In genomic region chr17:7336240-7337175, GRCh38 we compare ENCODE assay signal across 8 cellular contexts. TPM values are rescaled to one million over a fixed set of nuclear protein-coding genes. Genes with fewer than 3 reads are reported as not detected.
DNase-seq lines count a peak whose midpoint lies in the region; ATAC-seq, FAIRE-seq and TF ChIP-seq lines count a peak whose summit lies in the region.

A gene with protein sequence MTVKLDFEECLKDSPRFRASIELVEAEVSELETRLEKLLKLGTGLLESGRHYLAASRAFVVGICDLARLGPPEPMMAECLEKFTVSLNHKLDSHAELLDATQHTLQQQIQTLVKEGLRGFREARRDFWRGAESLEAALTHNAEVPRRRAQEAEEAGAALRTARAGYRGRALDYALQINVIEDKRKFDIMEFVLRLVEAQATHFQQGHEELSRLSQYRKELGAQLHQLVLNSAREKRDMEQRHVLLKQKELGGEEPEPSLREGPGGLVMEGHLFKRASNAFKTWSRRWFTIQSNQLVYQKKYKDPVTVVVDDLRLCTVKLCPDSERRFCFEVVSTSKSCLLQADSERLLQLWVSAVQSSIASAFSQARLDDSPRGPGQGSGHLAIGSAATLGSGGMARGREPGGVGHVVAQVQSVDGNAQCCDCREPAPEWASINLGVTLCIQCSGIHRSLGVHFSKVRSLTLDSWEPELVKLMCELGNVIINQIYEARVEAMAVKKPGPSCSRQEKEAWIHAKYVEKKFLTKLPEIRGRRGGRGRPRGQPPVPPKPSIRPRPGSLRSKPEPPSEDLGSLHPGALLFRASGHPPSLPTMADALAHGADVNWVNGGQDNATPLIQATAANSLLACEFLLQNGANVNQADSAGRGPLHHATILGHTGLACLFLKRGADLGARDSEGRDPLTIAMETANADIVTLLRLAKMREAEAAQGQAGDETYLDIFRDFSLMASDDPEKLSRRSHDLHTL (plus strand): TSS chr17:7336529. CDS start chr17:7336735, 206 bp downstream.

- peaks cover 2% of the 10 kb centered on the region for H3K27me3 Mint-ChIP-seq in glutamatergic neuron (ENCODE audit: unreplicated experiment)

- H3K9me3 ChIP-seq in H1 (ENCODE audit: insufficient read depth in 2 of 2, low read depth in 1 of 2, low read length in 1 of 2): no peaks in the 10 kb centered on the region

- H3K18ac ChIP-seq in H1 (ENCODE audit: extremely low read depth, low read length): peak within 1 kb of the TSS; percentile 72

- peaks cover 3 to 16% (median 14%) of the 10 kb centered on the region in 4 experiments for H3K4me1 ChIP-seq in H1 (replicated peaks in 1 of 4; ENCODE audit: control insufficient read depth in 3 of 4, insufficient read depth in 4 of 4, low read length in 3 of 4)

- POLR2A ChIA-PET in H1 (lab: Charles Lee; ENCODE audit: partially characterized antibody): interaction anchor here (0.7 to 6.9 kb wide), 28 partner anchors 10 to 247 kb away, joined by 3 to 93 read pairs (median 5); partner anchors contain the start of genes GPS2, KCTD11, MPDU1 and NEURL4

- H3K9me3 Mint-ChIP-seq in glutamatergic neuron (ENCODE audit: unreplicated experiment): peaks cover 2% of the 10 kb centered on the region

- peak within 1 kb of the TSS; percentile 59 to 82 for H3K4me2 ChIP-seq in H1 (ENCODE audit: insufficient read depth in 1 of 2, low read depth in 2 of 2, low read length in 2 of 2)

- H2BK12ac ChIP-seq in H1 (ENCODE audit: low read depth, low read length): peak within 1 kb of the TSS; percentile 77; the same call in 1 of the 2 replicates

- H3K79me2 ChIP-seq in H1 (ENCODE audit: control insufficient read depth in 1 of 2, insufficient read depth in 2 of 2, low read length in 2 of 2): no peaks in the 10 kb centered on the region

- H4K5ac ChIP-seq in H1 (ENCODE audit: insufficient read length, low read depth, low read length): peak within 1 kb of the TSS; percentile 87

- DNase-seq in activated CD4-positive, CD25-positive, alpha-beta regulatory T cell treated with anti-CD3 and anti-CD28 coated beads, Interleukin-2, amount 50 U/mL, for 16 hours (ENCODE audit: low read depth, low spot score): peak; percentile 69
- DNase-seq in H1 (ENCODE audit: low read depth in 1 of 2, low spot score in 2 of 2) (peak; percentile 44 to 79), glutamatergic neuron (no peak)
- peak; percentile 61 to 83 (median 83) for DNase-seq in stimulated activated CD4-positive, alpha-beta T cell treated with anti-CD3 and anti-CD28 coated beads, Interleukin-12 subunit alpha, Interleukin-12 subunit beta, amount 100 ng/mL, for 48 hours (ENCODE audit: low read depth in 2 of 3, low spot score in 1 of 3)

- H2BK20ac ChIP-seq in H1 (ENCODE audit: low read length): peak within 1 kb of the TSS; percentile 98

- 0 out of 2 replicates have a peak within 1 kb of the TSS, but pooled peaks have one; percentile 6 for H2AFZ ChIP-seq in H1 (ENCODE audit: low read length)

- CTCF ChIA-PET in H1 (lab: Charles Lee; ENCODE audit: partially characterized antibody): interaction anchor here (0.8 to 6.0 kb wide), 16 partner anchors 9 to 296 kb away, joined by 3 to 82 read pairs (median 6); partner anchors contain the start of genes KCTD11, SLC2A4, SOX15 and TMEM95

- no peak within 1 kb of the TSS for H3K27ac Mint-ChIP-seq in glutamatergic neuron (ENCODE audit: unreplicated experiment)

- H2BK5ac ChIP-seq in H1 (ENCODE audit: low read depth, low read length): peak within 1 kb of the TSS; percentile 82

- no peak within 1 kb of the TSS for H3K14ac ChIP-seq in H1 (ENCODE audit: insufficient read length)

- 34% methylated on average over 17 of the region's 17 CpGs; no CpG with 5 or more reads in 1 of the 2 experiments for WGBS in H1 (ENCODE audit: extremely low coverage in 1 of 2, insufficient coverage in 1 of 2, insufficient read length in 1 of 2, insufficient replicate concordance in 2 of 2, low coverage in 1 of 2, low lambda C conversion rate in 2 of 2, missing lambda C conversion rate in 1 of 2), 2 experiments

- peak in 1 of 2 experiments; percentile 32; a peak in 2 of 3 replicates for TF ChIP-seq POLR2A in H1 (IDR thresholded peaks at IDR 0.05; ENCODE audit: control extremely low read depth in 1 of 2, low read depth in 2 of 2, low read length in 2 of 2)

- no peaks in the 10 kb centered on the region for H4K20me1 ChIP-seq in H1 (replicated peaks in 1 of 2; ENCODE audit: control insufficient read depth in 1 of 2, insufficient read depth in 2 of 2, low read length in 2 of 2)

- no peaks in the 10 kb centered on the region for H3K36me3 ChIP-seq in H1 (ENCODE audit: control insufficient read depth in 2 of 4, insufficient read depth in 4 of 4, low read length in 3 of 4)

- H3K23ac ChIP-seq in H1 (ENCODE audit: insufficient read length): no peak within 1 kb of the TSS

- peak within 1 kb of the TSS; percentile 78 for H2BK120ac ChIP-seq in H1 (replicated peaks; ENCODE audit: low read depth, low read length)

- peak in 1 of 2 experiments; percentile 52; a peak in 1 of 3 replicates for TF ChIP-seq EP300 in H1 (IDR thresholded peaks at IDR 0.05; ENCODE audit: borderline replicate concordance in 1 of 2, low read depth in 2 of 2, low read length in 2 of 2)

- H3K79me1 ChIP-seq in H1 (ENCODE audit: low read depth, low read length): no peaks in the 10 kb centered on the region

- H3K9ac ChIP-seq in H1 (replicated peaks in 1 of 4; ENCODE audit: extremely low read depth in 1 of 4, low read depth in 3 of 4, low read length in 3 of 4): peak within 1 kb of the TSS in 3 of 4 experiments; percentile 48 to 56 (median 51); a peak in 5 of 7 replicates

- H4K8ac ChIP-seq in H1 (ENCODE audit: extremely low read depth, insufficient read depth, low read length): peak within 1 kb of the TSS; percentile 66

- H3K4me3 ChIP-seq in GM12875 (ENCODE audit: low read depth, low read length): peak within 1 kb of the TSS; percentile 94
- H3K4me3 ChIP-seq in H1 (ENCODE audit: extremely low read depth in 1 of 4, insufficient read depth in 2 of 4, low read depth in 3 of 4, low read length in 4 of 4): peak within 1 kb of the TSS in 3 of 4 experiments; percentile 10 to 52 (median 32); a peak in 6 of 8 replicates

- H3K4ac ChIP-seq in H1 (replicated peaks; ENCODE audit: insufficient read length, low read depth, low read length): peak within 1 kb of the TSS; percentile 71

- no peak for FAIRE-seq in H1 (lab: Jason Lieb, UNC)

- no peaks in the 10 kb centered on the region for H3K36me3 Mint-ChIP-seq in glutamatergic neuron (ENCODE audit: unreplicated experiment)

- no peak for TF ChIP-seq CTCF in GM12875 (IDR thresholded peaks at IDR 0.05; ENCODE audit: borderline replicate concordance, insufficient read depth, low read depth, low read length)
- TF ChIP-seq CTCF in H1 (IDR thresholded peaks at IDR 0.05; ENCODE audit: control extremely low read depth in 1 of 3, insufficient read depth in 1 of 3, low read depth in 1 of 3, low read length in 3 of 3): no peak
- TF ChIP-seq CTCF in glutamatergic neuron (IDR thresholded peaks at IDR 0.05; ENCODE audit: partially characterized antibody, unreplicated experiment): no peak

- peak; percentile 62 for ATAC-seq in HG03108 (IDR thresholded peaks at IDR 0.05; ENCODE audit: unreplicated experiment)
- no peak for ATAC-seq in GM19467 (IDR thresholded peaks at IDR 0.05; ENCODE audit: unreplicated experiment)
- no peak for ATAC-seq in GM18870 (IDR thresholded peaks at IDR 0.05; ENCODE audit: unreplicated experiment)

- no peaks in the 10 kb centered on the region for H3K27me3 ChIP-seq in H1 (replicated peaks in 1 of 4; ENCODE audit: control insufficient read depth in 3 of 4, extremely low read depth in 1 of 4, insufficient read depth in 3 of 4, low read length in 3 of 4)

- no peak within 1 kb of the TSS for H3K4me3 Mint-ChIP-seq in glutamatergic neuron (ENCODE audit: unreplicated experiment)

- peak within 1 kb of the TSS; percentile 55; the same call in 1 of the 2 replicates for H2BK15ac ChIP-seq in H1 (ENCODE audit: low read length)

- no peaks in the 10 kb centered on the region; the same call in 1 of the 2 replicates for H3K23me2 ChIP-seq in H1 (ENCODE audit: low read depth, low read length)

- peak in 1 of 2 experiments; percentile 16; a peak in 1 of 4 replicates for TF ChIP-seq RAD21 in H1 (IDR thresholded peaks at IDR 0.05 in 1 of 2, conservative IDR thresholded peaks at IDR 0.05 in 1 of 2; ENCODE audit: low read depth in 2 of 2, low read length in 2 of 2)

- peak within 1 kb of the TSS; percentile 71; the same call in 1 of the 2 replicates for H2AK5ac ChIP-seq in H1 (ENCODE audit: low read depth, low read length)

- peak within 1 kb of the TSS; percentile 23 for H3K56ac ChIP-seq in H1 (replicated peaks; ENCODE audit: insufficient read length, low read depth, low read length)

- no peaks in the 10 kb centered on the region for H3K4me1 Mint-ChIP-seq in glutamatergic neuron (ENCODE audit: low read depth, unreplicated experiment)

- peak within 1 kb of the TSS; percentile 81 for H4K91ac ChIP-seq in H1 (replicated peaks; ENCODE audit: insufficient read length, low read length)

- H3K27ac ChIP-seq in H1 (ENCODE audit: low read depth, low read length): peak within 1 kb of the TSS; percentile 51; the same call in 1 of the 2 replicates

TF ChIP-seq in H1, 55 proteins besides CTCF, POLR2A, EP300 and RAD21 (continues in another document):
- TF ChIP-seq RBBP5 (IDR thresholded peaks at IDR 0.05; ENCODE audit: borderline replicate concordance, low read depth, low read length) (peak; percentile 94; the same call in 1 of the 2 replicates), TEAD4 (IDR thresholded peaks at IDR 0.05; ENCODE audit: low read depth, low read length) (0 out of 2 replicates have a peak, but pooled peaks have one; percentile 41), TBP (IDR thresholded peaks at IDR 0.05; ENCODE audit: low read depth, low read length) (0 out of 2 replicates have a peak, but pooled peaks have one; percentile 20), TCF12 (IDR thresholded peaks at IDR 0.05; ENCODE audit: low read depth, low read length) (peak; percentile 56; the same call in 1 of the 2 replicates), SP1 (IDR thresholded peaks at IDR 0.05; ENCODE audit: low read depth, low read length) (peak; percentile 67; the same call in 1 of the 2 replicates), NRF1 (IDR thresholded peaks at IDR 0.05; ENCODE audit: low read depth, low read length) (no peak)
- TF ChIP-seq, protein P1, sequence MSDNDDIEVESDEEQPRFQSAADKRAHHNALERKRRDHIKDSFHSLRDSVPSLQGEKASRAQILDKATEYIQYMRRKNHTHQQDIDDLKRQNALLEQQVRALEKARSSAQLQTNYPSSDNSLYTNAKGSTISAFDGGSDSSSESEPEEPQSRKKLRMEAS (IDR thresholded peaks at IDR 0.05): peak; percentile 54

RNA-seq across cellular contexts. Expression of the gene that starts here (rescaled TPM):
- total RNA-seq in H1 (2021; fragmentation: NEBNext Ultra II Directional; extraction: Animal tissue kit (Norgen Biotek cat#: 25700)): 45.1 and 49.2 TPM in 2 replicates
- 11.9 and 18.0 TPM in 2 replicates for polyA plus RNA-seq in H1 (2011; rRNA removed)
- polyA plus RNA-seq in H1 (2011; cell fraction: cytosol; rRNA removed): 21.2 TPM
- polyA plus RNA-seq in H1 (2011; cell fraction: nucleus; rRNA removed): 48.4 TPM
- polyA plus RNA-seq in H1 (2012, experiment 1 of 2): 17.1 to 31.0 TPM (median 26.1 TPM) in 4 replicates
- polyA plus RNA-seq in H1 (2012, experiment 2 of 2): 15.8 TPM
- polyA plus RNA-seq in H1 (2013, experiment 1 of 2): 41.6 TPM
- polyA plus RNA-seq in H1 (2013, experiment 2 of 2): 42.2 TPM
- 9.9 and 20.3 TPM in 2 replicates for polyA minus RNA-seq in H1 (2011; rRNA and poly(A)+ RNA removed)
- 11.6 TPM for polyA minus RNA-seq in H1 (2011; cell fraction: cytosol; rRNA and poly(A)+ RNA removed)
- polyA minus RNA-seq in H1 (2011; cell fraction: nucleus; rRNA and poly(A)+ RNA removed): 10.8 TPM
- not detected for total RNA-seq in glutamatergic neuron (ENCODE audit: unreplicated experiment)

Comparison
In these comparisons a context has a peak if more than half of its experiments do, and no peak if none do; other contexts are left out.
1. RNA of the gene that starts here (total RNA-seq): 45.1 to 49.2 TPM in H1; not detected in glutamatergic neuron (single experiment); every median in the first group is over 10 times any median in the second.